8 cellular contexts compared by ENCODE assay signal in the genomic region with DNA sequence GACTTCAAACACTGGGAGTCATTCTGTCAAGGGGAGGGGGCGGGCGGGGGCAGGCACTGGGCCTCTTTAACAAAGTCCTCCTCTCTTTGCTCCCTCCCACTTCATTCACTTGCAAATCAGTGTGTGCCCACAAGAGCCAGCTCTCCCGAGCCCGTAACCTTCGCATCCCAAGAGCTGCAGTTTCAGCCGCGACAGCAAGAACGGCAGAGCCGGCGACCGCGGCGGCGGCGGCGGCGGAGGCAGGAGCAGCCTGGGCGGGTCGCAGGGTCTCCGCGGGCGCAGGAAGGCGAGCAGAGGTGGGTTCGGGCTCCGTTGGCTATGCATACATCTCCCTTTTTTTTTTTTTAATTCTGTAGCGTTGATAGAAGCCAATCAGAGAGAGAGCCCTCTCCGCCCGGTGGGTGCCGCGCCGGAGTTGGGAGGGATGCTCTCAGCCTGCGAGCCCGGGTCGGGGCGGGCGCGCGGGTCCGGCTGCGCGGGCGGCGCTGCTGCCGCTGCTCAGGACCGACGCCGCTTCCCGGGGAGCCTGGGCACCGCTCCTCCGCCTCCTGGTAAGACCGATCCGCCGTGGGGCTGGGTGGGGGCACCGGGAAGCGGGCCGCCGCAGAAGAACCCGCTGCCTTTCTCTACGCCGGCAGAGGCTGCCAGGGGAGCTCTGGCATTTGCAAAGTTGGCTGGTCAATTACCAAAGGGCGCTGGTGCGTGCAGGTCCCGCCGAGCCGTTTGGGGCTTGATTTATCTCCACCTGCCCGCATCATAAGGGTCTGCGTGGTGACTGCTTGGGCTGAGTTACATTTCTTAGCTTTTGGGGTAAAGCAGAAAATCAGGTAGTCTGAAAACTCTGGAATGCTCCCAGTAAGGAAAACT. TPM values are rescaled to one million over a fixed set of nuclear protein-coding genes. Genes with fewer than 3 reads are reported as not detected.
A peak's percentile ranks its signal among the peaks of the same experiment; 100 is the strongest.
DNase-seq lines count a peak whose midpoint lies in the region; ATAC-seq, FAIRE-seq and TF ChIP-seq lines count a peak whose summit lies in the region.

A gene (plus strand): TSS at position 96 of the 867 bp plus-strand sequence. CDS start 73,788 bp downstream, outside the sequence.

- H3K27me3 ChIP-seq in bronchial epithelial cell (ENCODE audit: control insufficient read depth, insufficient read depth, low read length), result no peaks in the 10 kb centered on the region
- no peaks in the 10 kb centered on the region for H3K27me3 ChIP-seq in kidney epithelial cell (ENCODE audit: control insufficient read depth, insufficient read depth, low read length)

- no peaks in the 10 kb centered on the region for H3K36me3 ChIP-seq in bronchial epithelial cell (ENCODE audit: control insufficient read depth, insufficient read depth, low read length)
- H3K36me3 ChIP-seq in kidney epithelial cell (ENCODE audit: control insufficient read depth, insufficient read depth, low read length), result peaks cover 2% of the 10 kb centered on the region

- FAIRE-seq in bronchial epithelial cell (lab: Jason Lieb, UNC), result no peak

- H3K4me3 ChIP-seq in bronchial epithelial cell (ENCODE audit: low read depth, low read length) (peak within 1 kb of the TSS; percentile 50), kidney epithelial cell (ENCODE audit: low read depth, low read length) (peak within 1 kb of the TSS; percentile 86)

- DNase-seq in AG20443 (ENCODE audit: low spot score) (peak; percentile 68), NCI-H1105 treated with DMSO at 0.1 percent for 48 hours (lab: John Stamatoyannopoulos, UW) (peak; percentile 33), bronchial epithelial cell (ENCODE audit: low read depth) (peak; percentile 63), kidney epithelial cell (ENCODE audit: low read depth) (peak; percentile 60), stromal cell of bone marrow (ENCODE audit: low read depth) (peak; percentile 21), GOT3 (lab: John Stamatoyannopoulos, UW) (no peak)
- no peak for DNase-seq in activated CD4-positive, alpha-beta T cell treated with anti-CD3 and anti-CD28 coated beads, Interleukin-2, amount 50 U/mL, for 48 hours

- ATAC-seq in HG02642 (IDR thresholded peaks at IDR 0.05; ENCODE audit: poor library complexity, unreplicated experiment), result no peak

- TF ChIP-seq CTCF in bronchial epithelial cell (IDR thresholded peaks at IDR 0.05; ENCODE audit: insufficient read depth, low read length, severe bottlenecking) (no peak), kidney epithelial cell (IDR thresholded peaks at IDR 0.05; ENCODE audit: insufficient read depth, low read length, poor library complexity, severe bottlenecking) (no peak)

RNA-seq across cellular contexts. Expression of the gene that starts here (rescaled TPM):
- total RNA-seq in bronchial epithelial cell (0.13 and 9.5 TPM in 2 replicates), kidney epithelial cell (66.2 and 71.7 TPM in 2 replicates)

Comparison
In these comparisons a context has a peak if more than half of its experiments do, and no peak if none do; other contexts are left out.
1. DNase-seq: peak in AG20443 (single experiment), NCI-H1105 treated with DMSO at 0.1 percent for 48 hours (single experiment), bronchial epithelial cell (single experiment), kidney epithelial cell (single experiment) and stromal cell of bone marrow (single experiment); none in activated CD4-positive, alpha-beta T cell treated with anti-CD3 and anti-CD28 coated beads, Interleukin-2, amount 50 U/mL, for 48 hours (0 of 2) and GOT3 (single experiment).